ENCODE assay signal across 1 cellular context in genomic region chr15:98506711-98507110, GRCh38.
TF ChIP-seq lines count a peak whose summit lies in the region.

No MANE protein-coding gene starts in this region.

TF ChIP-seq in H1, 55 proteins besides CTCF, POLR2A, EP300 and RAD21 (continued from another document):
- TF ChIP-seq, protein P1, sequence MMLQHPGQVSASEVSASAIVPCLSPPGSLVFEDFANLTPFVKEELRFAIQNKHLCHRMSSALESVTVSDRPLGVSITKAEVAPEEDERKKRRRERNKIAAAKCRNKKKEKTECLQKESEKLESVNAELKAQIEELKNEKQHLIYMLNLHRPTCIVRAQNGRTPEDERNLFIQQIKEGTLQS (IDR thresholded peaks at IDR 0.05; ENCODE audit: insufficient read depth, low read depth, low read length) = no peak
- TF ChIP-seq SUZ12 (IDR thresholded peaks at IDR 0.05; ENCODE audit: low read length) = no peak
- no peak for TF ChIP-seq SIN3A (conservative IDR thresholded peaks at IDR 0.05 in 1 of 2, IDR thresholded peaks at IDR 0.05 in 1 of 2; ENCODE audit: low read depth in 1 of 2, low read length in 2 of 2)
- TF ChIP-seq JUN (IDR thresholded peaks at IDR 0.05; ENCODE audit: low read depth, low read length) = no peak
- no peak for TF ChIP-seq TBP (IDR thresholded peaks at IDR 0.05; ENCODE audit: low read depth, low read length)
- no peak for TF ChIP-seq EGR1 (IDR thresholded peaks at IDR 0.05; ENCODE audit: borderline replicate concordance, low read depth, low read length)
- no peak for TF ChIP-seq POLR2AphosphoS5 (IDR thresholded peaks at IDR 0.05; ENCODE audit: low read depth, low read length)
- TF ChIP-seq CBX8 (IDR thresholded peaks at IDR 0.05; ENCODE audit: borderline replicate concordance, low read depth, low read length) = no peak
- no peak for TF ChIP-seq SRF (IDR thresholded peaks at IDR 0.05; ENCODE audit: low read depth, low read length)
- no peak for TF ChIP-seq KDM5A (IDR thresholded peaks at IDR 0.05; ENCODE audit: low read length)
- TF ChIP-seq MAFK (IDR thresholded peaks at IDR 0.05; ENCODE audit: low read depth, low read length) = no peak
- no peak for TF ChIP-seq ASH2L (IDR thresholded peaks at IDR 0.05; ENCODE audit: low read length)
- TF ChIP-seq PHF8 (conservative IDR thresholded peaks at IDR 0.05; ENCODE audit: low read depth, low read length) = no peak
- no peak for TF ChIP-seq SIRT6 (IDR thresholded peaks at IDR 0.05; ENCODE audit: low read length)
- TF ChIP-seq NRF1 (IDR thresholded peaks at IDR 0.05; ENCODE audit: low read depth, low read length) = no peak
TF ChIP-seq in H1: peak in this region for 0.
